Comparison of ENCODE assay signal across 23 cellular contexts in genomic region chr10:91610919-91611318, GRCh38. TPM values are rescaled to one million over a fixed set of nuclear protein-coding genes. Genes with fewer than 3 reads are reported as not detected.
DNase-seq lines count a peak whose midpoint lies in the region; ATAC-seq, FAIRE-seq and TF ChIP-seq lines count a peak whose summit lies in the region.
"Had no signal": no experiment of that assay in that cellular context is flagged by ENCODE, and none has a peak within 500 bp of the region (broad histone marks: within the 10 kb centered on the region; RNA-seq: fewer than 3 reads in every experiment).

No MANE protein-coding gene starts in this region.

- peaks cover 10% of the 10 kb centered on the region; the same call in 2 of the 3 replicates for H3K9me3 ChIP-seq in A549
- peaks cover 6% of the 10 kb centered on the region for H3K9me3 ChIP-seq in RWPE2 (ENCODE audit: severe bottlenecking)
- no peaks in the 10 kb centered on the region for H3K9me3 ChIP-seq in smooth muscle cell (replicated peaks; ENCODE audit: low read depth)
- H3K9me3 ChIP-seq in testis = no peaks in the 10 kb centered on the region
- H3K9me3 ChIP-seq: pancreas had no signal

- peaks cover 6% of the 10 kb centered on the region for H3K36me3 Mint-ChIP-seq in glutamatergic neuron (ENCODE audit: unreplicated experiment)
- H3K36me3 Mint-ChIP-seq in activated naive CD8-positive, alpha-beta T cell treated with anti-CD3 and anti-CD28 coated beads for 36 hours = no peaks in the 10 kb centered on the region
- H3K36me3 Mint-ChIP-seq: CD4-positive, CD25-positive, alpha-beta regulatory T cell; IgD-negative memory B cell; natural killer cell had no signal

- no peak overlapping the region for H3K4me2 ChIP-seq in A549
- no peak overlapping the region for H3K4me2 ChIP-seq in smooth muscle cell

- peaks cover 42% of the 10 kb centered on the region for H3F3A ChIP-seq in smooth muscle cell (ENCODE audit: low read depth)

- H3K27me3 ChIP-seq in RWPE2 (ENCODE audit: insufficient read depth, poor library complexity, severe bottlenecking) (no peaks in the 10 kb centered on the region), smooth muscle cell (ENCODE audit: low read depth) (no peaks in the 10 kb centered on the region), testis (no peaks in the 10 kb centered on the region)
- H3K27me3 ChIP-seq: MG63, pancreas had no signal

- peaks cover 9% of the 10 kb centered on the region for H3K4me1 Mint-ChIP-seq in glutamatergic neuron (ENCODE audit: low read depth, unreplicated experiment)
- H3K4me1 Mint-ChIP-seq in activated naive CD8-positive, alpha-beta T cell treated with anti-CD3 and anti-CD28 coated beads for 36 hours = no peaks in the 10 kb centered on the region
- H3K4me1 Mint-ChIP-seq: activated CD4-positive, alpha-beta T cell treated with anti-CD3 and anti-CD28 coated beads, Interleukin-2, amount 10 ng/mL, durations not matched to agents 24 days and 14 days; CD4-positive, CD25-positive, alpha-beta regulatory T cell; IgD-negative memory B cell; natural killer cell had no signal

- H4K20me1 ChIP-seq in smooth muscle cell (ENCODE audit: low read depth) = no peaks in the 10 kb centered on the region

- peak overlapping the region; percentile 16 for H3K4me3 Mint-ChIP-seq in glutamatergic neuron (ENCODE audit: unreplicated experiment)
- no peak overlapping the region for H3K4me3 Mint-ChIP-seq in activated naive CD8-positive, alpha-beta T cell treated with anti-CD3 and anti-CD28 coated beads for 36 hours
- H3K4me3 Mint-ChIP-seq: activated CD4-positive, alpha-beta T cell treated with anti-CD3 and anti-CD28 coated beads, Interleukin-2, amount 10 ng/mL, durations not matched to agents 24 days and 14 days; CD4-positive, CD25-positive, alpha-beta regulatory T cell; IgD-negative memory B cell; natural killer cell had no signal

- TF ChIP-seq EP300 in A549 (IDR thresholded peaks at IDR 0.05) = no peak

- CTCF ChIA-PET in A549 (lab: Yijun Ruan, JAX) = interaction anchor here (0.8 to 6.2 kb wide), 5 partner anchors 10 to 24 kb away, joined by 3 to 38 read pairs (median 4); partner anchors contain the start of gene PPP1R3C

- no peaks in the 10 kb centered on the region for H3K9me3 Mint-ChIP-seq in glutamatergic neuron (ENCODE audit: unreplicated experiment)
- peaks cover 4% of the 10 kb centered on the region for H3K9me3 Mint-ChIP-seq in activated naive CD8-positive, alpha-beta T cell treated with anti-CD3 and anti-CD28 coated beads for 36 hours
- H3K9me3 Mint-ChIP-seq: activated CD4-positive, alpha-beta T cell treated with anti-CD3 and anti-CD28 coated beads, Interleukin-2, amount 10 ng/mL, durations not matched to agents 24 days and 14 days had no signal

- no peak for TF ChIP-seq RAD21 in A549 (conservative IDR thresholded peaks at IDR 0.05 in 1 of 2, IDR thresholded peaks at IDR 0.05 in 1 of 2)

- ATAC-seq in A549 (no peak), RWPE2 (ENCODE audit: low read depth) (no peak), GM18870 (IDR thresholded peaks at IDR 0.05; ENCODE audit: unreplicated experiment) (no peak), GM21367 (IDR thresholded peaks at IDR 0.05; ENCODE audit: unreplicated experiment) (no peak)
- ATAC-seq: natural killer cell, pancreas had no signal

- peak overlapping the region; percentile 35 to 73; a peak in 5 of 6 replicates for H3K27ac ChIP-seq in A549
- peak overlapping the region; percentile 12 for H3K27ac ChIP-seq in RWPE2 (ENCODE audit: poor library complexity, severe bottlenecking)
- peak overlapping the region; percentile 87 for H3K27ac ChIP-seq in smooth muscle cell (ENCODE audit: low read depth)
- H3K27ac ChIP-seq in testis = no peak overlapping the region
- H3K27ac ChIP-seq: pancreas had no signal

- POLR2A ChIA-PET in A549 (lab: Yijun Ruan, JAX) = interaction anchor here (1.9 kb wide), 1 partner anchor 22 kb away, joined by 6 read pairs; the partner anchor contains the start of gene PPP1R3C

- peaks cover 2% of the 10 kb centered on the region for H3K27me3 Mint-ChIP-seq in glutamatergic neuron (ENCODE audit: unreplicated experiment)
- H3K27me3 Mint-ChIP-seq in activated naive CD8-positive, alpha-beta T cell treated with anti-CD3 and anti-CD28 coated beads for 36 hours = peaks cover 5% of the 10 kb centered on the region

- H3K27ac Mint-ChIP-seq in glutamatergic neuron (ENCODE audit: unreplicated experiment) = no peak overlapping the region
- no peak overlapping the region for H3K27ac Mint-ChIP-seq in activated naive CD8-positive, alpha-beta T cell treated with anti-CD3 and anti-CD28 coated beads for 36 hours
- H3K27ac Mint-ChIP-seq: activated CD4-positive, alpha-beta T cell treated with anti-CD3 and anti-CD28 coated beads, Interleukin-2, amount 10 ng/mL, durations not matched to agents 24 days and 14 days; CD4-positive, CD25-positive, alpha-beta regulatory T cell; IgD-negative memory B cell; natural killer cell had no signal

- DNase-seq in A549 (ENCODE audit: low read depth in 1 of 2, low spot score in 1 of 2) (no peak), RWPE2 (ENCODE audit: low spot score) (no peak), glutamatergic neuron (no peak), smooth muscle cell (lab: John Stamatoyannopoulos, UW; ENCODE audit: unreplicated experiment) (no peak), testis (no peak)
- DNase-seq in activated naive CD8-positive, alpha-beta T cell treated with anti-CD3 and anti-CD28 coated beads for 36 hours = no peak
- DNase-seq: activated CD4-positive, alpha-beta T cell treated with anti-CD3 and anti-CD28 coated beads, Interleukin-2, amount 10 ng/mL, durations not matched to agents 24 days and 14 days; CD4-positive, CD25-positive, alpha-beta regulatory T cell; dermis blood vessel endothelial cell; DMS53; GF-D8; kidney; MG63; natural killer cell; NCI-H1436 treated with DMSO at 0.1 percent for 48 hours; NCI-H69; pancreas; stimulated activated CD4-positive, alpha-beta T cell treated with anti-CD3 and anti-CD28 coated beads, Interleukin-2, amount 100 ng/mL, for 24 hours; stimulated activated naive CD4-positive, alpha-beta T cell treated with Interleukin-2 at 50 U/mL for 16 hours had no signal

- H3K4me1 ChIP-seq in A549 (peaks cover 51% of the 10 kb centered on the region), RWPE2 (ENCODE audit: insufficient read depth, poor library complexity, severe bottlenecking) (peaks cover 36% of the 10 kb centered on the region), smooth muscle cell (ENCODE audit: low read depth) (peaks cover 20% of the 10 kb centered on the region), testis (peaks cover 18% of the 10 kb centered on the region)

- no peaks in the 10 kb centered on the region for H3K79me2 ChIP-seq in smooth muscle cell (ENCODE audit: low read depth)

- no peak overlapping the region for H3K4me3 ChIP-seq in A549
- no peak overlapping the region for H3K4me3 ChIP-seq in RWPE2 (ENCODE audit: severe bottlenecking)
- H3K4me3 ChIP-seq in smooth muscle cell = no peak overlapping the region
- no peak overlapping the region for H3K4me3 ChIP-seq in testis
- H3K4me3 ChIP-seq: MG63, pancreas had no signal

- WGBS in A549 (ENCODE audit: missing lambda C conversion rate) = 22% methylated on average over 1 of the region's 1 CpG
- WGBS in smooth muscle cell (ENCODE audit: low lambda C conversion rate) = 85% methylated on average over 1 of the region's 1 CpG
- WGBS in testis, 2 donors = 71 to 100% methylated on average over 1 of the region's 1 CpG

- intact Hi-C loops in testis (cut with DNase I; ENCODE audit: low total_unique reads) = no loop called here

- H3K36me3 ChIP-seq in RWPE2 (ENCODE audit: low read depth) (no peaks in the 10 kb centered on the region), smooth muscle cell (ENCODE audit: low read depth) (no peaks in the 10 kb centered on the region), testis (ENCODE audit: low read depth, missing control alignments) (no peaks in the 10 kb centered on the region)
- H3K36me3 ChIP-seq: MG63, pancreas had no signal

- H3K9ac ChIP-seq in smooth muscle cell (ENCODE audit: low read depth) = no peak overlapping the region

- no peak for TF ChIP-seq POLR2A in A549 (IDR thresholded peaks at IDR 0.05; ENCODE audit: low read length)
- no peak for TF ChIP-seq POLR2A in testis (IDR thresholded peaks at IDR 0.05)

- no peak for FAIRE-seq in A549 (lab: Jason Lieb, UNC)
- FAIRE-seq: GM19239, kidney, pancreas had no signal

- TF ChIP-seq CTCF in A549 (IDR thresholded peaks at IDR 0.05) (no peak), RWPE2 (IDR thresholded peaks at IDR 0.05; ENCODE audit: poor library complexity, severe bottlenecking) (no peak), glutamatergic neuron (IDR thresholded peaks at IDR 0.05; ENCODE audit: partially characterized antibody, unreplicated experiment) (no peak), smooth muscle cell (IDR thresholded peaks at IDR 0.05; ENCODE audit: borderline replicate concordance, insufficient read depth, poor library complexity, severe bottlenecking) (no peak), testis (IDR thresholded peaks at IDR 0.05) (no peak)

- H2AFZ ChIP-seq in smooth muscle cell (ENCODE audit: low read depth) = no peak overlapping the region

TF ChIP-seq in A549, 52 proteins besides CTCF, POLR2A, EP300 and RAD21:
- TF ChIP-seq NFE2L2 (conservative IDR thresholded peaks at IDR 0.05; ENCODE audit: low read length) = no peak
- no peak for TF ChIP-seq ZNF302 (CRISPR knock-in tag; IDR thresholded peaks at IDR 0.05)
- no peak for TF ChIP-seq HEYL (CRISPR knock-in tag; IDR thresholded peaks at IDR 0.05)
- no peak for TF ChIP-seq RARB (CRISPR knock-in tag; IDR thresholded peaks at IDR 0.05)
- no peak for TF ChIP-seq HOXB5 (CRISPR knock-in tag; IDR thresholded peaks at IDR 0.05)
- TF ChIP-seq HOXB13 (CRISPR knock-in tag; IDR thresholded peaks at IDR 0.05; ENCODE audit: low read depth) = no peak
- no peak for TF ChIP-seq JUNB (IDR thresholded peaks at IDR 0.05)
TF ChIP-seq in A549: peak in this region for 0.

RNA-seq across cellular contexts. Expression of gene PPP1R3C, which starts 22.0 kb away (rescaled TPM):
- polyA plus RNA-seq in A549 (2011; rRNA removed) (19.7 and 20.0 TPM in 2 replicates), A549 (2017; fragmentation: RNase III; extraction: RNeasy Plus Mini Kit Qiagen cat#74134 plus additional on column Dnase treatment) (9.8 to 10.9 TPM (median 10.5 TPM) in 3 replicates), smooth muscle cell (14.4 and 18.2 TPM in 2 replicates), testis (ENCODE audit: insufficient read depth, low read depth, low replicate concordance) (9.7 TPM)
- polyA plus RNA-seq in A549 (2012; cell fraction: cytosol; rRNA removed) = 4.4 and 5.5 TPM in 2 replicates
- polyA plus RNA-seq in A549 (2012; cell fraction: nucleus; rRNA removed) = 2.3 and 3.9 TPM in 2 replicates
- polyA minus RNA-seq in A549 (2011; rRNA and poly(A)+ RNA removed) = 19.0 and 21.4 TPM in 2 replicates
- total RNA-seq in glutamatergic neuron (ENCODE audit: unreplicated experiment) (19.4 TPM), smooth muscle cell (31.6 and 42.1 TPM in 2 replicates), testis (1 to 10 TPM; 4.7 to 5.8 TPM)
- total RNA-seq in activated naive CD8-positive, alpha-beta T cell treated with anti-CD3 and anti-CD28 coated beads for 36 hours = under 1 TPM; 0.25 to 0.36 TPM
- total RNA-seq: CD4-positive, CD25-positive, alpha-beta regulatory T cell; natural killer cell had no signal
- polyA plus RNA-seq: CD4-positive, CD25-positive, alpha-beta regulatory T cell; IgD-negative memory B cell had no signal

Comparison
In these comparisons a context has a peak if more than half of its experiments do, and no peak if none do; other contexts are left out.
1. H3K27ac ChIP-seq: peak in A549 (2 of 2), RWPE2 (single experiment) and smooth muscle cell (single experiment); none in testis (0 of 2).
2. RNA of gene PPP1R3C, which starts 22.0 kb away (total RNA-seq): 31.6 to 42.1 TPM in smooth muscle cell, 19.4 TPM in glutamatergic neuron (single experiment) and 4.7 to 5.8 TPM in testis; 0.25 to 0.36 TPM in activated naive CD8-positive, alpha-beta T cell treated with anti-CD3 and anti-CD28 coated beads for 36 hours; every median in the first group is over 4 times any median in the second.